1 cellular context compared by ENCODE assay signal in the genomic region with DNA sequence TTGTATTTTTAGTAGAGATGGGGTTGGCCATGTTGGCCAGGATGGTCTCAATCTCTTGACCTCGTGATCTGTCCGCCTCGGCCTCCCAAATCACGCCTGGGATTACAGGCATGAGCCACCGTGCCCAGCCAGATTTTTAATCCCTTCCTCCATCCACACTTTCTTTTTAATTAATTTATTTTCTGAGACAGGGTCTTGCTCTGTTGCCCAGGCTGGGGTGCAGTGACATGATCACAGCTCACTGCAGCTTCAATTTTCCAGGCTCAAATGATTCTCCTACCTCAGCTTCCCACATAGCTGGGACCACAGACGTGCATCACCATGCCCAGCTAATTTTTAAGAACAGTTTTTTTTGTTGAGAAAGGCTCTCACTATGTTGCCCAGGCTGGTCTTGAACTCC.
TF ChIP-seq lines count a peak whose summit lies in the region.

No MANE protein-coding gene starts in this region.

TF ChIP-seq in GM23338, 12 proteins besides CTCF, POLR2A, EP300 and RAD21 (continued from another document):
- no peak for TF ChIP-seq EZH2phosphoT487 (IDR thresholded peaks at IDR 0.05; ENCODE audit: unreplicated experiment)
- TF ChIP-seq EZH2 (IDR thresholded peaks at IDR 0.05; ENCODE audit: low read depth, unreplicated experiment), result no peak
